In the genomic region with DNA sequence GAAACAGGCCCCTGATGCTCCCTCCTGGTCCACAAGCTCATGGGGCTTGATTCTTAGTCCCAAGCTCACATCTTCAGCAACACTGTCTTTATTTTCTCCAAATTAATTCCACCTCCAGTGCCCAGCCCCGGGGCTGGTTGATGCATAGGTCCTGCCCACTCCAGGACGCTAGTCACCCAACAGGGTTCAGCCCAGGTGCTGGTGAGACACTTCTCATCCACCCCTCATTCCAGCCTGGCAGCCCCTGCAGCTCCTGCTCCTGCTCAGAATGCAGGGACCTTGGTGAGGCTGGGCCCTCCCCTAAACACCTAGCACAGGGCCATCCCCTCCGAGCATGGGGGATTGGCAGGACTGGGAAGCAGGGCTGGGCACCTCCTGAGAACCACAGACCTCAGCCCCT, we compare ENCODE assay signal across 23 cellular contexts. TPM values are rescaled to one million over a fixed set of nuclear protein-coding genes. Genes with fewer than 3 reads are reported as not detected.
"Had no signal": no experiment of that assay in that cellular context is flagged by ENCODE, and none has a peak within 500 bp of the region (broad histone marks: within the 10 kb centered on the region; RNA-seq: fewer than 3 reads in every experiment).

No MANE protein-coding gene starts in this region.

- H2AFZ ChIP-seq: neural progenitor cell had no signal

- H3K4me2 ChIP-seq: neural progenitor cell had no signal

- H3K27ac ChIP-seq: neural progenitor cell, ovary, psoas muscle, suprapubic skin, transverse colon, upper lobe of right lung, uterus had no signal

- H3K9me3 Mint-ChIP-seq: effector memory CD8-positive, alpha-beta T cell; stimulated activated naive CD8-positive, alpha-beta T cell treated with anti-CD3 and anti-CD28 coated beads, Interleukin-15, Interleukin-2, amounts not matched to agents 100 ng/mL and 50 ng/mL, for 24 hours had no signal

- H3K36me3 Mint-ChIP-seq: naive thymus-derived CD4-positive, alpha-beta T cell; neural progenitor cell; stimulated activated naive B cell treated with anti-CD40 and anti-IgM and Interleukin-4, amounts not matched to agents 10 μg/mL and 1 μg/mL and 100 μg/mL, for 72 hours had no signal

- H3K4me3 Mint-ChIP-seq: effector memory CD8-positive, alpha-beta T cell; memory B cell; naive thymus-derived CD4-positive, alpha-beta T cell; nephron; neural progenitor cell; stimulated activated naive B cell treated with anti-CD40 and anti-IgM and Interleukin-4, amounts not matched to agents 10 μg/mL and 1 μg/mL and 100 μg/mL, for 72 hours; stimulated activated naive CD8-positive, alpha-beta T cell treated with anti-CD3 and anti-CD28 coated beads, Interleukin-15, Interleukin-2, amounts not matched to agents 100 ng/mL and 50 ng/mL, for 24 hours had no signal

- H3K27me3 Mint-ChIP-seq: memory B cell; stimulated activated naive B cell treated with anti-CD40 and anti-IgM and Interleukin-4, amounts not matched to agents 10 μg/mL and 1 μg/mL and 100 μg/mL, for 72 hours; stimulated activated naive CD8-positive, alpha-beta T cell treated with anti-CD3 and anti-CD28 coated beads, Interleukin-15, Interleukin-2, amounts not matched to agents 100 ng/mL and 50 ng/mL, for 24 hours had no signal

- H3K9me3 ChIP-seq: gastrocnemius medialis, ovary, psoas muscle, suprapubic skin, transverse colon, upper lobe of right lung, uterus had no signal

- H3K27ac Mint-ChIP-seq: effector memory CD8-positive, alpha-beta T cell; memory B cell; nephron; stimulated activated naive B cell treated with anti-CD40 and anti-IgM and Interleukin-4, amounts not matched to agents 10 μg/mL and 1 μg/mL and 100 μg/mL, for 72 hours; stimulated activated naive CD8-positive, alpha-beta T cell treated with anti-CD3 and anti-CD28 coated beads, Interleukin-15, Interleukin-2, amounts not matched to agents 100 ng/mL and 50 ng/mL, for 24 hours had no signal

- H3K4me1 Mint-ChIP-seq: memory B cell; naive thymus-derived CD4-positive, alpha-beta T cell; nephron had no signal

- H3K27me3 ChIP-seq: gastrocnemius medialis, neural progenitor cell, ovary, suprapubic skin, transverse colon, upper lobe of right lung, uterus had no signal

- DNase-seq: cortex of kidney; effector memory CD8-positive, alpha-beta T cell; gastrocnemius medialis; kidney; midbrain; naive thymus-derived CD4-positive, alpha-beta T cell; psoas muscle; right cardiac atrium; stimulated activated CD4-positive, alpha-beta T cell treated with anti-CD3 and anti-CD28 coated beads, Interleukin-15, amount 100 ng/mL, for 24 hours; stimulated activated CD4-positive, alpha-beta T cell treated with anti-CD3 and anti-CD28 coated beads, Interleukin-2, amount 100 ng/mL, for 48 hours; stimulated activated naive B cell treated with anti-CD40 and anti-IgM and Interleukin-4, amounts not matched to agents 10 μg/mL and 1 μg/mL and 100 μg/mL, for 72 hours; transverse colon had no signal

- H3K4me3 ChIP-seq: gastrocnemius medialis, lung, neural progenitor cell, ovary, psoas muscle, skin epidermis, suprapubic skin, transverse colon, upper lobe of right lung, uterus had no signal

- H3K36me3 ChIP-seq: neural progenitor cell, ovary, transverse colon, upper lobe of right lung, uterus had no signal

- H3K4me1 ChIP-seq: neural progenitor cell, transverse colon, upper lobe of right lung, uterus had no signal

- H3K9ac ChIP-seq: neural progenitor cell had no signal

- ATAC-seq: effector memory CD8-positive, alpha-beta T cell; gastrocnemius medialis; left lobe of liver; naive thymus-derived CD4-positive, alpha-beta T cell; psoas muscle; right cardiac atrium; stimulated activated naive B cell treated with anti-CD40 and anti-IgM and Interleukin-4, amounts not matched to agents 10 μg/mL and 1 μg/mL and 100 μg/mL, for 72 hours; upper lobe of right lung had no signal

RNA-seq across cellular contexts. Expression of gene STEAP3, which starts 25.7 kb away (rescaled TPM):
- polyA plus RNA-seq: naive thymus-derived CD4-positive, alpha-beta T cell had no signal
